ENCODE assay signal across 8 cellular contexts in genomic region chr19:49266409-49266808, GRCh38. TPM values are rescaled to one million over a fixed set of nuclear protein-coding genes. Genes with fewer than 3 reads are reported as not detected.
A peak's percentile ranks its signal among the peaks of the same experiment; 100 is the strongest.
DNase-seq lines count a peak whose midpoint lies in the region; ATAC-seq and TF ChIP-seq lines count a peak whose summit lies in the region.
"Not testable (repeated sequence)": the region's sequence is repeated elsewhere in the genome, so short reads cannot be mapped to it uniquely, and the experiment has no call there.

No MANE protein-coding gene starts in this region.

- not testable (repeated sequence) for H2AFZ ChIP-seq in IMR-90 (replicated peaks; ENCODE audit: low read length, poor library complexity); mammary epithelial cell (ENCODE audit: low read depth, low read length); osteoblast (ENCODE audit: low read length)

- H3K4me2 ChIP-seq in IMR-90 (ENCODE audit: low read depth, low read length); mammary epithelial cell (ENCODE audit: insufficient read depth, low read depth, low read length); osteoblast (ENCODE audit: insufficient read depth, low read length): not testable (repeated sequence)

- H2BK15ac ChIP-seq in IMR-90 (ENCODE audit: low read depth, low read length) = not testable (repeated sequence)

- in situ Hi-C loops in IMR-90 (cut with MboI; ENCODE audit: low sequenced_read_pairs) (loop anchor here (10.0 to 25.0 kb wide), 2 partner anchors 168 to 296 kb away; no protein-coding TSS in a partner anchor), mammary epithelial cell (cut with MboI; ENCODE audit: low sequenced_read_pairs in 2 of 2) (loop anchor here in 1 of 2 donors (25.0 kb wide), 1 partner anchor 171 kb away; the partner anchor contains the start of genes GFY and SLC17A7)

- POLR2A ChIA-PET in Caco-2 (lab: Charles Lee); IMR-90 (lab: Charles Lee; ENCODE audit: unreplicated experiment); activated CD8-positive, alpha-beta T cell treated with anti-CD3 and anti-CD28 coated beads for 36 hours (lab: Charles Lee): not testable (repeated sequence)

- H3K9me3 Mint-ChIP-seq in Caco-2 (ENCODE audit: unreplicated experiment) = peaks cover 51% of the 10 kb centered on the region
- H3K9me3 Mint-ChIP-seq in activated CD8-positive, alpha-beta T cell treated with anti-CD3 and anti-CD28 coated beads for 36 hours = not testable (repeated sequence)
- H3K9me3 Mint-ChIP-seq in stimulated activated effector memory CD8-positive, alpha-beta T cell treated with anti-CD3 and anti-CD28 coated beads, Interleukin-12 subunit alpha, Interleukin-12 subunit beta, amount 100 ng/mL, for 72 hours = peaks cover 11% of the 10 kb centered on the region

- H3K9ac ChIP-seq in IMR-90 (ENCODE audit: low read depth, low read length); mammary epithelial cell (ENCODE audit: insufficient read depth, low read length): not testable (repeated sequence)

- H2BK5ac ChIP-seq in IMR-90 (ENCODE audit: low read depth, low read length, poor library complexity, severe bottlenecking) = not testable (repeated sequence)

- H4K91ac ChIP-seq in IMR-90 (ENCODE audit: insufficient read depth, low read depth, low read length) = not testable (repeated sequence)

- H3K4me3 ChIP-seq in Caco-2 (ENCODE audit: low read depth, low read length); IMR-90 (ENCODE audit: insufficient read depth, low read depth, low read length); Peyer's patch; mammary epithelial cell (replicated peaks in 1 of 3; ENCODE audit: insufficient read depth in 1 of 3, low read depth in 2 of 3, low read length in 3 of 3); osteoblast (ENCODE audit: insufficient read depth, low read length): not testable (repeated sequence)

- peak; percentile 4 to 63 for TF ChIP-seq CTCF in Caco-2 (IDR thresholded peaks at IDR 0.05; ENCODE audit: insufficient read depth in 1 of 2, low read depth in 1 of 2, low read length in 1 of 2, severe bottlenecking in 1 of 2, unreplicated experiment in 1 of 2)
- TF ChIP-seq CTCF in IMR-90 (conservative IDR thresholded peaks at IDR 0.05; ENCODE audit: low read depth, low read length) = peak; percentile 50
- TF ChIP-seq CTCF in Peyer's patch (IDR thresholded peaks at IDR 0.05) = peak; percentile 32 to 61 (median 50)
- peak; percentile 80 for TF ChIP-seq CTCF in activated CD8-positive, alpha-beta T cell treated with anti-CD3 and anti-CD28 coated beads for 36 hours (IDR thresholded peaks at IDR 0.05)
- peak; percentile 21 to 57 for TF ChIP-seq CTCF in mammary epithelial cell (conservative IDR thresholded peaks at IDR 0.05 in 1 of 2, IDR thresholded peaks at IDR 0.05 in 1 of 2; ENCODE audit: extremely low read depth in 1 of 2, insufficient read depth in 1 of 2, low read depth in 1 of 2, low read length in 2 of 2)
- peak; percentile 55 for TF ChIP-seq CTCF in osteoblast (IDR thresholded peaks at IDR 0.05; ENCODE audit: extremely low read depth, low read depth, low read length)

- not testable (repeated sequence) for H2AK5ac ChIP-seq in IMR-90 (ENCODE audit: low read depth, low read length)

- not testable (repeated sequence) for H3K9me1 ChIP-seq in IMR-90 (ENCODE audit: insufficient read depth, low read length)

- TF ChIP-seq RAD21 in IMR-90 (IDR thresholded peaks at IDR 0.05; ENCODE audit: low read length) = peak; percentile 56

- not testable (repeated sequence) for TF ChIP-seq POLR2A in IMR-90 (IDR thresholded peaks at IDR 0.05; ENCODE audit: low read depth, low read length); Peyer's patch (IDR thresholded peaks at IDR 0.05)

- WGBS in IMR-90 (ENCODE audit: extremely low coverage in 2 of 2, insufficient read length in 1 of 2), 2 experiments = no CpG with 5 or more reads among the region's 12 CpGs
- WGBS in mammary epithelial cell (ENCODE audit: low coverage, missing lambda C conversion rate) = 10% methylated on average over 10 of the region's 12 CpGs

- H3K79me1 ChIP-seq in IMR-90 (ENCODE audit: low read depth in 1 of 2, low read length in 2 of 2) = not testable (repeated sequence)

- not testable (repeated sequence) for H3K27me3 Mint-ChIP-seq in Caco-2 (ENCODE audit: insufficient read depth, unreplicated experiment); activated CD8-positive, alpha-beta T cell treated with anti-CD3 and anti-CD28 coated beads for 36 hours

- H3K4me1 ChIP-seq in Caco-2; IMR-90 (ENCODE audit: control insufficient read depth, insufficient read depth, low read length); Peyer's patch; mammary epithelial cell (ENCODE audit: insufficient read depth, low read length); osteoblast (ENCODE audit: insufficient read depth, low read length): not testable (repeated sequence)

- CTCF ChIA-PET in Caco-2 (lab: Charles Lee) = not testable (repeated sequence)
- CTCF ChIA-PET in IMR-90 (lab: Yijun Ruan, JAX) (interaction anchor here (0.6 kb wide), 1 partner anchor 451 kb away, joined by 3 read pairs; no protein-coding TSS in a partner anchor), mammary epithelial cell (lab: Charles Lee; ENCODE audit: low non-redundant PET) (interaction anchor here (1.0 kb wide), 1 partner anchor 97 kb away, joined by 14 read pairs; no protein-coding TSS in a partner anchor)
- CTCF ChIA-PET in activated CD8-positive, alpha-beta T cell treated with anti-CD3 and anti-CD28 coated beads for 36 hours (lab: Charles Lee) = interaction anchor here (0.6 to 3.0 kb wide), 9 partner anchors 10 to 304 kb away, joined by 3 to 20 read pairs (median 4); no protein-coding TSS in a partner anchor

- not testable (repeated sequence) for H3K27me3 ChIP-seq in Caco-2 (replicated peaks; ENCODE audit: control insufficient read depth, insufficient read depth, low read length); IMR-90 (ENCODE audit: control insufficient read depth, insufficient read depth, low read length); Peyer's patch; mammary epithelial cell (ENCODE audit: insufficient read depth, low read length); osteoblast (ENCODE audit: insufficient read depth, low read length)

- H2BK20ac ChIP-seq in IMR-90 (ENCODE audit: low read depth, low read length) = not testable (repeated sequence)

- not testable (repeated sequence) for H4K5ac ChIP-seq in IMR-90 (ENCODE audit: low read depth, low read length)

- not testable (repeated sequence) for H3K23ac ChIP-seq in IMR-90 (ENCODE audit: low read depth, low read length)

- H3K36me3 Mint-ChIP-seq in Caco-2 (ENCODE audit: insufficient read depth, unreplicated experiment); activated CD8-positive, alpha-beta T cell treated with anti-CD3 and anti-CD28 coated beads for 36 hours (ENCODE audit: low read depth); stimulated activated effector memory CD8-positive, alpha-beta T cell treated with anti-CD3 and anti-CD28 coated beads, Interleukin-12 subunit alpha, Interleukin-12 subunit beta, amount 100 ng/mL, for 72 hours: not testable (repeated sequence)

- not testable (repeated sequence) for H4K8ac ChIP-seq in IMR-90 (ENCODE audit: low read depth in 2 of 2, low read length in 2 of 2)

- H3K14ac ChIP-seq in IMR-90 (replicated peaks; ENCODE audit: low read depth, low read length) = not testable (repeated sequence)

- not testable (repeated sequence) for H2AK9ac ChIP-seq in IMR-90 (replicated peaks; ENCODE audit: low read depth, low read length, poor library complexity)

- not testable (repeated sequence) for H3K4me3 Mint-ChIP-seq in Caco-2 (ENCODE audit: unreplicated experiment); activated CD8-positive, alpha-beta T cell treated with anti-CD3 and anti-CD28 coated beads for 36 hours; stimulated activated effector memory CD8-positive, alpha-beta T cell treated with anti-CD3 and anti-CD28 coated beads, Interleukin-12 subunit alpha, Interleukin-12 subunit beta, amount 100 ng/mL, for 72 hours

- intact Hi-C loops in Caco-2 (cut with micrococcal nuclease; ENCODE audit: unreplicated experiment) = loop anchor here (2.0 kb wide), 1 partner anchor 34 kb away; no protein-coding TSS in a partner anchor
- intact Hi-C loops in IMR-90 (cut with micrococcal nuclease) = loop anchor here (1.0 kb wide), 3 partner anchors 35 to 177 kb away; no protein-coding TSS in a partner anchor
- intact Hi-C loops in activated CD8-positive, alpha-beta T cell treated with anti-CD3 and anti-CD28 coated beads for 36 hours (cut with micrococcal nuclease) = loop anchor here (10.0 kb wide), 1 partner anchor 178 kb away; the partner anchor contains the start of gene SLC17A7
- intact Hi-C loops in mammary epithelial cell (cut with micrococcal nuclease) = loop anchor here (1.0 kb wide), 3 partner anchors 35 to 177 kb away; no protein-coding TSS in a partner anchor
- intact Hi-C loops in left ventricle myocardium superior (cut with micrococcal nuclease) = not testable (repeated sequence)

- DNase-seq in Caco-2 = peak; percentile 55 to 61
- DNase-seq in IMR-90 = peak; percentile 67
- DNase-seq in Peyer's patch = peak in 2 of 3 donors; percentile 70 to 81
- DNase-seq in activated CD8-positive, alpha-beta T cell treated with anti-CD3 and anti-CD28 coated beads for 36 hours = peak; percentile 69
- DNase-seq in mammary epithelial cell = peak; percentile 44
- peak; percentile 61 for DNase-seq in left ventricle myocardium superior
- DNase-seq in osteoblast (ENCODE audit: insufficient read length, low spot score, missing footprints) = not testable (repeated sequence)
- peak; percentile 31 to 77 for DNase-seq in stimulated activated effector memory CD8-positive, alpha-beta T cell treated with anti-CD3 and anti-CD28 coated beads, Interleukin-12 subunit alpha, Interleukin-12 subunit beta, amount 100 ng/mL, for 72 hours (ENCODE audit: low spot score in 2 of 2)

- not testable (repeated sequence) for H3K4ac ChIP-seq in IMR-90 (ENCODE audit: low read depth, low read length)

- not testable (repeated sequence) for H3K4me1 Mint-ChIP-seq in Caco-2 (ENCODE audit: low read depth, unreplicated experiment); activated CD8-positive, alpha-beta T cell treated with anti-CD3 and anti-CD28 coated beads for 36 hours (ENCODE audit: low read depth); stimulated activated effector memory CD8-positive, alpha-beta T cell treated with anti-CD3 and anti-CD28 coated beads, Interleukin-12 subunit alpha, Interleukin-12 subunit beta, amount 100 ng/mL, for 72 hours

- not testable (repeated sequence) for ATAC-seq in IMR-90 (ENCODE audit: low read depth); activated CD8-positive, alpha-beta T cell treated with anti-CD3 and anti-CD28 coated beads for 36 hours; left ventricle myocardium superior; stimulated activated effector memory CD8-positive, alpha-beta T cell treated with anti-CD3 and anti-CD28 coated beads, Interleukin-12 subunit alpha, Interleukin-12 subunit beta, amount 100 ng/mL, for 72 hours

- not testable (repeated sequence) for H3K36me3 ChIP-seq in Caco-2 (ENCODE audit: control insufficient read depth, insufficient read depth, low read length); IMR-90 (ENCODE audit: control insufficient read depth, insufficient read depth, low read length); Peyer's patch; mammary epithelial cell (ENCODE audit: insufficient read depth, low read length); osteoblast (ENCODE audit: insufficient read depth, low read length)

- not testable (repeated sequence) for H3K79me2 ChIP-seq in mammary epithelial cell (ENCODE audit: insufficient read depth, low read length); osteoblast (ENCODE audit: insufficient read depth, low read length)

- H3K27ac ChIP-seq in IMR-90 (ENCODE audit: insufficient read depth, low read length); Peyer's patch; mammary epithelial cell (ENCODE audit: insufficient read depth, low read depth, low read length); osteoblast (ENCODE audit: low read depth, low read length): not testable (repeated sequence)

- H3K9me3 ChIP-seq in Caco-2 (peaks cover 32% of the 10 kb centered on the region), Peyer's patch (peaks cover 0 to 15% (median 3%) of the 10 kb centered on the region in 4 donors)
- not testable (repeated sequence) for H3K9me3 ChIP-seq in IMR-90 (ENCODE audit: control insufficient read depth, insufficient read depth, low read length); mammary epithelial cell (replicated peaks; ENCODE audit: insufficient read depth, low read length); osteoblast (ENCODE audit: low read depth, low read length)

- not testable (repeated sequence) for H3K18ac ChIP-seq in IMR-90 (ENCODE audit: low read depth, low read length)

- H2BK120ac ChIP-seq in IMR-90 (ENCODE audit: low read depth, low read length) = not testable (repeated sequence)

- H3K56ac ChIP-seq in IMR-90 (ENCODE audit: extremely low read depth, insufficient read depth, low read length) = not testable (repeated sequence)

- BruUV-seq in Caco-2 (replicated peaks; lab: Mats Ljungman, UMichigan); IMR-90 (replicated peaks; lab: Mats Ljungman, UMichigan); mammary epithelial cell (replicated peaks; lab: Mats Ljungman, UMichigan): not testable (repeated sequence)

- H4K20me1 ChIP-seq in IMR-90 (ENCODE audit: insufficient read depth, low read length); mammary epithelial cell (ENCODE audit: insufficient read depth, low read length); osteoblast (ENCODE audit: insufficient read depth, low read length): not testable (repeated sequence)

- dilution Hi-C loops in IMR-90 (cut with HindIII; ENCODE audit: low sequenced_read_pairs, unreplicated experiment) = not testable (repeated sequence)
- dilution Hi-C loops in mammary epithelial cell (cut with HindIII; ENCODE audit: low sequenced_read_pairs) = loop anchor here (5.0 to 10.0 kb wide), 2 partner anchors 58 to 74 kb away; partner anchors contain the start of gene SLC6A16

- H3K27ac Mint-ChIP-seq in Caco-2 (ENCODE audit: unreplicated experiment); activated CD8-positive, alpha-beta T cell treated with anti-CD3 and anti-CD28 coated beads for 36 hours; stimulated activated effector memory CD8-positive, alpha-beta T cell treated with anti-CD3 and anti-CD28 coated beads, Interleukin-12 subunit alpha, Interleukin-12 subunit beta, amount 100 ng/mL, for 72 hours: not testable (repeated sequence)

RNA-seq across cellular contexts. Expression of gene SLC6A16, which starts 58.6 kb away (rescaled TPM):
- total RNA-seq in Caco-2 (2022) = 0.56 and 0.84 TPM in 2 replicates
- total RNA-seq in IMR-90 (2012; rRNA removed) = under 0.01 and 0.18 TPM in 2 replicates
- 0.76 and 0.89 TPM in 2 replicates for polyA plus RNA-seq in IMR-90 (2012; rRNA removed)
- 0.20 and 0.30 TPM in 2 replicates for polyA plus RNA-seq in IMR-90 (2012; cell fraction: cytosol; rRNA removed)
- 3.8 and 14.8 TPM in 2 replicates for polyA plus RNA-seq in IMR-90 (2012; cell fraction: nucleus; rRNA removed; ENCODE audit: low replicate concordance)
- total RNA-seq in Peyer's patch = 1 to 10 TPM in 1 of 4 donors, under 1 TPM in 1, not detected in 2; 0.27 to 5.8 TPM
- total RNA-seq in activated CD8-positive, alpha-beta T cell treated with anti-CD3 and anti-CD28 coated beads for 36 hours = 1 to 10 TPM in 1 of 2 experiments, under 1 TPM in 1; 0.61 to 1.1 TPM
- under 1 TPM; 0.17 to 0.59 TPM for total RNA-seq in mammary epithelial cell
- 0.01 TPM for polyA plus RNA-seq in mammary epithelial cell
- not detected for polyA minus RNA-seq in mammary epithelial cell
- 1.1 TPM for total RNA-seq in left ventricle myocardium superior
- 0.72 and 1.2 TPM in 2 replicates for total RNA-seq in osteoblast
